Comparison of ENCODE assay signal across 17 cellular contexts in the genomic region with DNA sequence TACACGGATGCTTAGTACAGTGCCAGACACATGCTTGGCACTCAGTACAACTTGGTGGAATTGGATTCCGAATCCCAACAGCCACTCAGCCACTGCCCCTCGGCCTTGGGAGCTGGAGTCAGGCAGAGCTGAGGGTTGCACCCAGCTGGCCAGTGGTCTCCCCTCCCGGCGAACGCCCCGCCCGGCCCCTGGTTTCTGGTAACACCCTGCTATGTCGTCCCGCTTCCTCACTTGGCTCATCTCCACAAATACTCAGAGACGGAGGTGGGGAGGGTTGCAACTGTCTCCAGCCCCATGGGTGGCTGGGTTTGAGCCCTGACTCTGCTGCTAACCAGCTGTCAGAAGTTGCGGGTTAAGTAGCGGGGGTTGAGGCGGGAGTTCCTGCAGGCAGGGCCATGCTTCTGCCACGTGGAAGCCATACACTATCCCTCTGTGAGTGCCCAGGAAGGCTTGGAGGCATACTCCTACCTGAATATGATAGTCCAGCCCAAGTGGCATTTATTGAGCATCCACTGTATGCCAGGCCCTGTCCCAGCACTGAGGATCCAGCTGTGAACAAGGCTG.
"Had no signal": no experiment of that assay in that cellular context is flagged by ENCODE, and none has a peak within 500 bp of the region (broad histone marks: within the 10 kb centered on the region; RNA-seq: fewer than 3 reads in every experiment).

No MANE protein-coding gene starts in this region.

- DNase-seq: effector CD4-positive, alpha-beta T cell; heart left ventricle; hippocampal formation; kidney glomerular epithelial cell; nephron progenitor cell; sigmoid colon; small intestine; stimulated activated CD4-positive, alpha-beta T cell treated with anti-CD3 and anti-CD28 coated beads, Interleukin-12 subunit alpha, Interleukin-12 subunit beta, amount 100 ng/mL, for 4 hours; stimulated activated naive CD8-positive, alpha-beta T cell treated with anti-CD3 and anti-CD28 coated beads, Interleukin-15, Interleukin-2, amounts not matched to agents 100 U/mL and 50 U/mL, for 24 hours; thyroid gland had no signal

- ATAC-seq: heart left ventricle had no signal

- H3K4me3 Mint-ChIP-seq: memory B cell, mesothelial cell of epicardium, nephron progenitor cell, type B pancreatic cell had no signal

- H3K36me3 Mint-ChIP-seq: memory B cell, mesothelial cell of epicardium, type B pancreatic cell had no signal

- H3K4me1 ChIP-seq: heart left ventricle, right atrium auricular region, sigmoid colon, suprapubic skin, thyroid gland had no signal

- H3K36me3 ChIP-seq: heart left ventricle, neutrophil, right atrium auricular region, sigmoid colon, suprapubic skin, thyroid gland had no signal

- H3K27ac ChIP-seq: coronary artery, heart left ventricle, neutrophil, right atrium auricular region, sigmoid colon, suprapubic skin, thyroid gland had no signal

- H3K9me3 ChIP-seq: neutrophil, suprapubic skin, thyroid gland had no signal

- H3K4me1 Mint-ChIP-seq: mesothelial cell of epicardium, nephron progenitor cell had no signal

- H3K27me3 ChIP-seq: right atrium auricular region, thyroid gland had no signal

- H3K4me3 ChIP-seq: coronary artery, heart left ventricle, right atrium auricular region, sigmoid colon, suprapubic skin, thyroid gland had no signal

- H3K9me3 Mint-ChIP-seq: type B pancreatic cell had no signal

- H3K27ac Mint-ChIP-seq: memory B cell, mesothelial cell of epicardium, nephron progenitor cell, type B pancreatic cell had no signal
